Comparison of ENCODE assay signal across 2 cellular contexts in the genomic region with DNA sequence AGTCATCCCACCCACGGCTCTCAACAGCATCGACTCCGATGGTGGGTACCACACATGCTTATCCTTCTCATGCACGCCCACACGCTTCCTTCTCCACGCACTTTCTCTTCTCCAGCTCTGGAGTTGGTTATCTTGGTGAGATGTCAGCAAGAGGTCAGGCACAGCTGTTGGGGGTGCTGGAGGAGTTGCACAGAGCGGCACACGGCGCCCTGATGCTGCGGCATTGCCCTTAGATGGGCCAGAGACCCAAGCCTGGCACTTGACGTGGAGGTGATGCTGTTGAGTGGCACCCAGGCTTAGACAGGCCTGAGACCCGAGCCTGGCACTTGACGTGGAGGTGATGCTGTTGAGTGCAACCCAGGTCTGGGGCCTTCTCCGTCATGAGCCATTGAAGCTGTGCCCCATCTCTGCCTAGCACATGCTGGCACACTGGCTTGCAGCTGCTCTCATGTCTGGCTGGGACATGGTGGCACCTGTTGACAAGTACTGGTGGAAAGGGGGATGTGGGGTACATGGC.
TF ChIP-seq lines count a peak whose summit lies in the region.

No MANE protein-coding gene starts in this region.

TF ChIP-seq in IMR-90, 13 proteins besides CTCF, POLR2A, EP300 and RAD21:
- TF ChIP-seq CHD1 (IDR thresholded peaks at IDR 0.05; ENCODE audit: low read depth, low read length) (no peak), FOS (IDR thresholded peaks at IDR 0.05; ENCODE audit: low read depth, low read length) (no peak), SMC3 (IDR thresholded peaks at IDR 0.05; ENCODE audit: low read depth, low read length) (no peak), MAFK (IDR thresholded peaks at IDR 0.05; ENCODE audit: low read depth, low read length) (no peak), RFX5 (IDR thresholded peaks at IDR 0.05; ENCODE audit: low read depth, low read length) (no peak), BHLHE40 (IDR thresholded peaks at IDR 0.05; ENCODE audit: low read depth, low read length) (no peak), MAZ (IDR thresholded peaks at IDR 0.05; ENCODE audit: borderline replicate concordance, low read depth, low read length) (no peak)
- TF ChIP-seq, protein P1, sequence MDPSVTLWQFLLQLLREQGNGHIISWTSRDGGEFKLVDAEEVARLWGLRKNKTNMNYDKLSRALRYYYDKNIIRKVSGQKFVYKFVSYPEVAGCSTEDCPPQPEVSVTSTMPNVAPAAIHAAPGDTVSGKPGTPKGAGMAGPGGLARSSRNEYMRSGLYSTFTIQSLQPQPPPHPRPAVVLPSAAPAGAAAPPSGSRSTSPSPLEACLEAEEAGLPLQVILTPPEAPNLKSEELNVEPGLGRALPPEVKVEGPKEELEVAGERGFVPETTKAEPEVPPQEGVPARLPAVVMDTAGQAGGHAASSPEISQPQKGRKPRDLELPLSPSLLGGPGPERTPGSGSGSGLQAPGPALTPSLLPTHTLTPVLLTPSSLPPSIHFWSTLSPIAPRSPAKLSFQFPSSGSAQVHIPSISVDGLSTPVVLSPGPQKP (IDR thresholded peaks at IDR 0.05; ENCODE audit: borderline replicate concordance, low read depth, low read length): no peak

TF ChIP-seq in HepG2, 621 proteins besides CTCF, POLR2A, EP300 and RAD21:
- TF ChIP-seq, protein P2, sequence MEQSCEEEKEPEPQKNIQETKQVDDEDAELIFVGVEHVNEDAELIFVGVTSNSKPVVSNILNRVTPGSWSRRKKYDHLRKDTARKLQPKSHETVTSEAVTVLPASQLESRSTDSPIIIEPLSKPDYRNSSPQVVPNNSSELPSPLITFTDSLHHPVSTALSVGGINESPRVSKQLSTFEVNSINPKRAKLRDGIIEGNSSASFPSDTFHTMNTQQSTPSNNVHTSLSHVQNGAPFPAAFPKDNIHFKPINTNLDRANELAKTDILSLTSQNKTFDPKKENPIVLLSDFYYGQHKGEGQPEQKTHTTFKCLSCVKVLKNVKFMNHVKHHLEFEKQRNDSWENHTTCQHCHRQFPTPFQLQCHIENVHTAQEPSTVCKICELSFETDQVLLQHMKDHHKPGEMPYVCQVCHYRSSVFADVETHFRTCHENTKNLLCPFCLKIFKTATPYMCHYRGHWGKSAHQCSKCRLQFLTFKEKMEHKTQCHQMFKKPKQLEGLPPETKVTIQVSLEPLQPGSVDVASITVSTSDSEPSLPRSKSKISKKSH (CRISPR knock-in tag; IDR thresholded peaks at IDR 0.05; ENCODE audit: borderline replicate concordance): peak; percentile 26; the same call in 1 of the 2 replicates
- TF ChIP-seq ZNF460 (CRISPR knock-in tag; IDR thresholded peaks at IDR 0.05; ENCODE audit: borderline replicate concordance): no peak
- no peak for TF ChIP-seq LBX2 (CRISPR knock-in tag; IDR thresholded peaks at IDR 0.05; ENCODE audit: borderline replicate concordance)
